Comparison of ENCODE assay signal across 9 cellular contexts in genomic region chr1:58786184-58786926, GRCh38. TPM values are rescaled to one million over a fixed set of nuclear protein-coding genes. Genes with fewer than 3 reads are reported as not detected.
DNase-seq lines count a peak whose midpoint lies in the region; ATAC-seq and TF ChIP-seq lines count a peak whose summit lies in the region.
"Had no signal": no experiment of that assay in that cellular context is flagged by ENCODE, and none has a peak within 500 bp of the region (broad histone marks: within the 10 kb centered on the region; RNA-seq: fewer than 3 reads in every experiment).

No MANE protein-coding gene starts in this region.

- H3K27me3 ChIP-seq in IMR-90 (ENCODE audit: control insufficient read depth, insufficient read depth, low read length) (no peaks in the 10 kb centered on the region), ascending aorta (no peaks in the 10 kb centered on the region), subcutaneous abdominal adipose tissue (ENCODE audit: control insufficient read depth in 5 of 5, insufficient read depth in 4 of 5, low read length in 5 of 5) (no peaks in the 10 kb centered on the region)

- peak overlapping the region; percentile 61 for H4K91ac ChIP-seq in IMR-90 (ENCODE audit: insufficient read depth, low read depth, low read length)

- H4K8ac ChIP-seq in IMR-90 (ENCODE audit: low read depth in 2 of 2, low read length in 2 of 2) = peak overlapping the region in 1 of 2 experiments; percentile 36; a peak in 2 of 4 replicates

- H2BK20ac ChIP-seq in IMR-90 (ENCODE audit: low read depth, low read length) = peak overlapping the region; percentile 80; the same call in 1 of the 2 replicates

- H3K4me3 ChIP-seq in IMR-90 (ENCODE audit: insufficient read depth, low read depth, low read length) = no peak overlapping the region
- H3K4me3 ChIP-seq in ascending aorta = peak overlapping the region in 1 of 2 donors; percentile 78
- peak overlapping the region in 1 of 5 donors; percentile 93 for H3K4me3 ChIP-seq in subcutaneous abdominal adipose tissue (ENCODE audit: low read depth in 1 of 5, low read length in 5 of 5)

- peak overlapping the region; percentile 84 for H3K4ac ChIP-seq in IMR-90 (ENCODE audit: low read depth, low read length)

- H2AK5ac ChIP-seq in IMR-90 (ENCODE audit: low read depth, low read length) = peak overlapping the region; percentile 94; the same call in 1 of the 2 replicates

- H2AFZ ChIP-seq in IMR-90 (replicated peaks; ENCODE audit: low read length, poor library complexity) = peak overlapping the region; percentile 70

- TF ChIP-seq CTCF in IMR-90 (conservative IDR thresholded peaks at IDR 0.05; ENCODE audit: low read depth, low read length) = no peak
- TF ChIP-seq CTCF in ascending aorta (IDR thresholded peaks at IDR 0.05) = no peak

- H2BK120ac ChIP-seq in IMR-90 (ENCODE audit: low read depth, low read length) = peak overlapping the region; percentile 76

- DNase-seq in IMR-90 = peak; percentile 54
- no peak for DNase-seq in ascending aorta (ENCODE audit: low spot score in 2 of 2)
- peak; percentile 33 for DNase-seq in kidney tubule cell (ENCODE audit: low spot score)
- no peak for DNase-seq in HuH-7.5 (ENCODE audit: low spot score)
- no peak for DNase-seq in ACHN

- intact Hi-C loops in IMR-90 (cut with micrococcal nuclease) (loop anchor here (5.0 to 10.0 kb wide), 2 partner anchors 291 to 648 kb away; no protein-coding TSS in a partner anchor), ascending aorta (cut with DNase I) (loop anchor here (5.0 kb wide), 3 partner anchors 101 to 781 kb away; no protein-coding TSS in a partner anchor)

- H3K4me2 ChIP-seq in IMR-90 (ENCODE audit: low read depth, low read length) = no peak overlapping the region

- peaks cover 25% of the 10 kb centered on the region for H4K20me1 ChIP-seq in IMR-90 (ENCODE audit: insufficient read depth, low read length)

- ATAC-seq in IMR-90 (ENCODE audit: low read depth) = no peak
- no peak for ATAC-seq in GM19023 (IDR thresholded peaks at IDR 0.05; ENCODE audit: unreplicated experiment)
- ATAC-seq: esophagus mucosa; stimulated activated effector memory CD8-positive, alpha-beta T cell treated with anti-CD3 and anti-CD28 coated beads, Interleukin-12 subunit alpha, Interleukin-12 subunit beta, amount 100 ng/mL, for 72 hours had no signal

- CTCF ChIA-PET in IMR-90 (lab: Yijun Ruan, JAX) = interaction anchor here (0.9 kb wide), 1 partner anchor 275 kb away, joined by 3 read pairs; no protein-coding TSS in a partner anchor

- H4K5ac ChIP-seq in IMR-90 (ENCODE audit: low read depth, low read length) = peak overlapping the region; percentile 59

- H3K4me1 ChIP-seq in IMR-90 (ENCODE audit: control insufficient read depth, insufficient read depth, low read length) (peaks cover 8% of the 10 kb centered on the region), ascending aorta (no peaks in the 10 kb centered on the region), subcutaneous abdominal adipose tissue (ENCODE audit: control insufficient read depth in 5 of 5, insufficient read depth in 5 of 5, low read length in 5 of 5) (peaks cover 9 to 22% (median 13%) of the 10 kb centered on the region in 5 donors)

- no peak overlapping the region for H3K9ac ChIP-seq in IMR-90 (ENCODE audit: low read depth, low read length)
- H3K9ac ChIP-seq in subcutaneous abdominal adipose tissue (ENCODE audit: low read length in 5 of 5) = peak overlapping the region in 4 of 5 donors; percentile 26 to 100 (median 99)

- no CpG with 5 or more reads among the region's 6 CpGs for WGBS in IMR-90 (ENCODE audit: extremely low coverage in 2 of 2, insufficient read length in 1 of 2), 2 experiments

- in situ Hi-C loops in IMR-90 (cut with MboI; ENCODE audit: low sequenced_read_pairs) = loop anchor here (5.0 to 25.0 kb wide), 3 partner anchors 501 to 971 kb away; partner anchors contain the start of gene FGGY
- in situ Hi-C loops in ACHN (cut with HindIII; ENCODE audit: low pct_ligation_motif_present, low pct_unique_long_range_greater_than_20kb, low sequenced_read_pairs) = no loop called here

- peak overlapping the region; percentile 80 for H2AK9ac ChIP-seq in IMR-90 (replicated peaks; ENCODE audit: low read depth, low read length, poor library complexity)

- H3K23ac ChIP-seq in IMR-90 (ENCODE audit: low read depth, low read length) = peak overlapping the region; percentile 62; the same call in 1 of the 2 replicates

- peak overlapping the region; percentile 59; the same call in 1 of the 2 replicates for H3K27ac ChIP-seq in IMR-90 (ENCODE audit: insufficient read depth, low read length)
- peak overlapping the region; percentile 98 to 99 for H3K27ac ChIP-seq in ascending aorta
- H3K27ac ChIP-seq in subcutaneous abdominal adipose tissue (ENCODE audit: low read depth, low read length) = peak overlapping the region; percentile 100

- BruUV-seq in IMR-90 (replicated peaks; lab: Mats Ljungman, UMichigan) = no TSS peak

- H3K79me1 ChIP-seq in IMR-90 (ENCODE audit: low read depth in 1 of 2, low read length in 2 of 2) = no peaks in the 10 kb centered on the region

- POLR2A ChIA-PET in IMR-90 (lab: Charles Lee; ENCODE audit: unreplicated experiment) = no interaction called here

- TF ChIP-seq POLR2A in IMR-90 (IDR thresholded peaks at IDR 0.05; ENCODE audit: low read depth, low read length) = no peak

- H2BK5ac ChIP-seq in IMR-90 (ENCODE audit: low read depth, low read length, poor library complexity, severe bottlenecking) = no peak overlapping the region

- peak overlapping the region; percentile 73; the same call in 1 of the 2 replicates for H3K18ac ChIP-seq in IMR-90 (ENCODE audit: low read depth, low read length)

- H3K56ac ChIP-seq in IMR-90 (ENCODE audit: extremely low read depth, insufficient read depth, low read length) = no peak overlapping the region

- H3K9me1 ChIP-seq in IMR-90 (ENCODE audit: insufficient read depth, low read length) = peaks cover 3% of the 10 kb centered on the region; the same call in 1 of the 2 replicates

- TF ChIP-seq RAD21 in IMR-90 (IDR thresholded peaks at IDR 0.05; ENCODE audit: low read length) = no peak

- no peaks in the 10 kb centered on the region for H3K9me3 ChIP-seq in IMR-90 (ENCODE audit: control insufficient read depth, insufficient read depth, low read length)
- no peaks in the 10 kb centered on the region for H3K9me3 ChIP-seq in ascending aorta
- peaks cover 0 to 7% (median 0%) of the 10 kb centered on the region in 5 donors for H3K9me3 ChIP-seq in subcutaneous abdominal adipose tissue (ENCODE audit: control insufficient read depth in 5 of 5, low read length in 5 of 5)

- H3K36me3 ChIP-seq in IMR-90 (ENCODE audit: control insufficient read depth, insufficient read depth, low read length) = peaks cover 15% of the 10 kb centered on the region
- peaks cover 0 to 9% of the 10 kb centered on the region in 2 donors for H3K36me3 ChIP-seq in ascending aorta
- H3K36me3 ChIP-seq in subcutaneous abdominal adipose tissue (ENCODE audit: control insufficient read depth in 5 of 5, insufficient read depth in 5 of 5, low read length in 5 of 5) = peaks cover 4 to 10% (median 9%) of the 10 kb centered on the region in 5 donors

- dilution Hi-C loops in IMR-90 (cut with HindIII; ENCODE audit: low sequenced_read_pairs, unreplicated experiment) = no loop called here

- peak overlapping the region; percentile 69; the same call in 2 of the 3 replicates for H2BK15ac ChIP-seq in IMR-90 (ENCODE audit: low read depth, low read length)

- H3K14ac ChIP-seq in IMR-90 (replicated peaks; ENCODE audit: low read depth, low read length) = peak overlapping the region; percentile 66

TF ChIP-seq in IMR-90, 13 proteins besides CTCF, POLR2A, EP300 and RAD21:
- TF ChIP-seq, protein P1, sequence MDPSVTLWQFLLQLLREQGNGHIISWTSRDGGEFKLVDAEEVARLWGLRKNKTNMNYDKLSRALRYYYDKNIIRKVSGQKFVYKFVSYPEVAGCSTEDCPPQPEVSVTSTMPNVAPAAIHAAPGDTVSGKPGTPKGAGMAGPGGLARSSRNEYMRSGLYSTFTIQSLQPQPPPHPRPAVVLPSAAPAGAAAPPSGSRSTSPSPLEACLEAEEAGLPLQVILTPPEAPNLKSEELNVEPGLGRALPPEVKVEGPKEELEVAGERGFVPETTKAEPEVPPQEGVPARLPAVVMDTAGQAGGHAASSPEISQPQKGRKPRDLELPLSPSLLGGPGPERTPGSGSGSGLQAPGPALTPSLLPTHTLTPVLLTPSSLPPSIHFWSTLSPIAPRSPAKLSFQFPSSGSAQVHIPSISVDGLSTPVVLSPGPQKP (IDR thresholded peaks at IDR 0.05; ENCODE audit: borderline replicate concordance, low read depth, low read length) = no peak
- TF ChIP-seq RFX5 (IDR thresholded peaks at IDR 0.05; ENCODE audit: low read depth, low read length) (no peak), FOS (IDR thresholded peaks at IDR 0.05; ENCODE audit: low read depth, low read length) (no peak), USF2 (IDR thresholded peaks at IDR 0.05; ENCODE audit: low read depth, low read length) (no peak), NFE2L2 (IDR thresholded peaks at IDR 0.05; ENCODE audit: low read depth, low read length) (no peak), RCOR1 (IDR thresholded peaks at IDR 0.05; ENCODE audit: insufficient replicate concordance, low read length) (no peak), BHLHE40 (IDR thresholded peaks at IDR 0.05; ENCODE audit: low read depth, low read length) (no peak), SMC3 (IDR thresholded peaks at IDR 0.05; ENCODE audit: low read depth, low read length) (no peak), MAZ (IDR thresholded peaks at IDR 0.05; ENCODE audit: borderline replicate concordance, low read depth, low read length) (no peak), CEBPB (IDR thresholded peaks at IDR 0.05; ENCODE audit: low read depth, low read length) (no peak), MAFK (IDR thresholded peaks at IDR 0.05; ENCODE audit: low read depth, low read length) (no peak), CHD1 (IDR thresholded peaks at IDR 0.05; ENCODE audit: low read depth, low read length) (no peak), MXI1 (IDR thresholded peaks at IDR 0.05; ENCODE audit: borderline replicate concordance, low read depth, low read length) (no peak)

RNA-seq across cellular contexts. Expression of gene JUN, which starts 2.5 kb away (rescaled TPM):
- 46.6 and 51.1 TPM in 2 replicates for total RNA-seq in IMR-90 (2012; rRNA removed)
- 86.9 and 89.1 TPM in 2 replicates for polyA plus RNA-seq in IMR-90 (2012; rRNA removed)
- polyA plus RNA-seq in IMR-90 (2012; cell fraction: cytosol; rRNA removed) = 80.5 and 108 TPM in 2 replicates
- 85.4 and 184 TPM in 2 replicates for polyA plus RNA-seq in IMR-90 (2012; cell fraction: nucleus; rRNA removed; ENCODE audit: low replicate concordance)
- 1,004 TPM for total RNA-seq in ascending aorta

Comparison
In these comparisons a context has a peak if more than half of its experiments do, and no peak if none do; other contexts are left out.
1. DNase-seq: peak in IMR-90 (single experiment) and kidney tubule cell (single experiment); none in ascending aorta (0 of 2), HuH-7.5 (single experiment) and ACHN (single experiment).
2. RNA of gene JUN, which starts 2.5 kb away (total RNA-seq): 1,004 TPM in ascending aorta (single experiment); 46.6 to 51.1 TPM in IMR-90; every median in the first group is over 10 times any median in the second.
3. Peak in every context shown above with its lines, with median percentiles within 50 percentile points of each other: H3K27ac ChIP-seq.